16 cellular contexts compared by ENCODE assay signal in the genomic region with DNA sequence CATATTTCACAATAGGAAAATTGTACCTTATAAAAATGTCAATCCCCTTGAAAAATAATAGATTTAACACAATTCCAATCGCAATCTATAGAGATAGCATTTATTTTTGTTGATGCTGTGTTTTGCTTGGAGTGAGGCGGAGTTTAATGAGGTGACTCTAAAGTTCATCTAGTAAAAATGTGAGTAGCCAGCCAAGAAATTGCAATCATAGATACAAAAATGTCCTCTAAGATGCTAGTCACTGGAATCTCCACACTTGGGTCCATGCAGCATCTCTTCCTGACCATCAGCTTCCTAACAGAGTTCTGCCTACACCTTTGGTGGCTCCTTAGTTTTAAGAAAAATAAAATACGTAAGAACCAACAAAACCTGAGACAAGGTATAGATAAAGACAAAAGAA. TPM values are rescaled to one million over a fixed set of nuclear protein-coding genes. Genes with fewer than 3 reads are reported as not detected.
A peak's percentile ranks its signal among the peaks of the same experiment; 100 is the strongest.
DNase-seq lines count a peak whose midpoint lies in the region; TF ChIP-seq lines count a peak whose summit lies in the region.
"Had no signal": no experiment of that assay in that cellular context is flagged by ENCODE, and none has a peak within 500 bp of the region (broad histone marks: within the 10 kb centered on the region; RNA-seq: fewer than 3 reads in every experiment).

No MANE protein-coding gene starts in this region.

- H3K4me3 ChIP-seq in Loucy (ENCODE audit: low read length, poor library complexity, severe bottlenecking) (no peak overlapping the region), hepatocyte (no peak overlapping the region), smooth muscle cell (no peak overlapping the region), osteoblast (ENCODE audit: insufficient read depth, low read length) (no peak overlapping the region)

- no peaks in the 10 kb centered on the region for H3K36me3 ChIP-seq in Loucy (ENCODE audit: insufficient read depth, low read length)
- H3K36me3 ChIP-seq in hepatocyte (replicated peaks; ENCODE audit: insufficient read depth, low read depth), result no peaks in the 10 kb centered on the region
- H3K36me3 ChIP-seq in smooth muscle cell (ENCODE audit: low read depth), result no peaks in the 10 kb centered on the region
- H3K36me3 ChIP-seq in osteoblast (ENCODE audit: insufficient read depth, low read length), result no peaks in the 10 kb centered on the region

- H3F3A ChIP-seq in Loucy (ENCODE audit: low read depth) (no peaks in the 10 kb centered on the region), smooth muscle cell (ENCODE audit: low read depth) (peaks cover 11% of the 10 kb centered on the region)

- H3K9me2 ChIP-seq in Loucy (replicated peaks; ENCODE audit: low read depth, low read length) (no peaks in the 10 kb centered on the region), hepatocyte (replicated peaks; ENCODE audit: insufficient read depth) (no peaks in the 10 kb centered on the region)

- WGBS in hepatocyte (ENCODE audit: low lambda C conversion rate, missing lambda C conversion rate), result 86% methylated on average over 3 of the region's 3 CpGs
- WGBS in smooth muscle cell (ENCODE audit: low lambda C conversion rate), result 96% methylated on average over 3 of the region's 3 CpGs

- no peak overlapping the region for H3K27ac Mint-ChIP-seq in activated naive CD8-positive, alpha-beta T cell treated with anti-CD3 and anti-CD28 coated beads for 36 hours

- H4K20me1 ChIP-seq in Loucy (ENCODE audit: insufficient read depth, low read length, poor library complexity, severe bottlenecking) (no peaks in the 10 kb centered on the region), hepatocyte (ENCODE audit: insufficient read depth, poor library complexity, severe bottlenecking) (no peaks in the 10 kb centered on the region), smooth muscle cell (ENCODE audit: low read depth) (peaks cover 97% of the 10 kb centered on the region), osteoblast (ENCODE audit: insufficient read depth, low read length) (no peaks in the 10 kb centered on the region)

- peak; percentile 63 for DNase-seq in EH (ENCODE audit: low read depth)
- no peak for DNase-seq in hepatocyte (ENCODE audit: low spot score)
- no peak for DNase-seq in smooth muscle cell (lab: John Stamatoyannopoulos, UW; ENCODE audit: unreplicated experiment)
- no peak for DNase-seq in NCI-H446 treated with DMSO at 0.1 percent for 48 hours (lab: John Stamatoyannopoulos, UW)
- DNase-seq in osteoblast (ENCODE audit: insufficient read length, low spot score, missing footprints), result no peak
- DNase-seq in activated naive CD8-positive, alpha-beta T cell treated with anti-CD3 and anti-CD28 coated beads for 36 hours, result no peak
- DNase-seq in activated T-cell treated with anti-CD3 and anti-CD28 coated beads for 4 hours, result no peak
- DNase-seq: C1 segment of cervical spinal cord; H9; NCI-H1436; NCI-H2081 treated with DMSO at 0.1 percent for 48 hours; NCI-H226; NCI-H69; NK-92 treated with Interleukin-12 subunit alpha and Interleukin-12 subunit beta, amount 100 ng/mL, for 24 hours; PC-3 had no signal

- H3K9me3 ChIP-seq in Loucy (ENCODE audit: insufficient read depth, low read depth, low read length) (no peaks in the 10 kb centered on the region), hepatocyte (ENCODE audit: low read depth) (no peaks in the 10 kb centered on the region), smooth muscle cell (replicated peaks; ENCODE audit: low read depth) (no peaks in the 10 kb centered on the region), osteoblast (ENCODE audit: low read depth, low read length) (no peaks in the 10 kb centered on the region)

- H3K9me3 Mint-ChIP-seq in activated naive CD8-positive, alpha-beta T cell treated with anti-CD3 and anti-CD28 coated beads for 36 hours, result no peaks in the 10 kb centered on the region
- H3K9me3 Mint-ChIP-seq: H9 had no signal

- TF ChIP-seq CTCF in Loucy (conservative IDR thresholded peaks at IDR 0.05; ENCODE audit: low read length), result no peak
- no peak for TF ChIP-seq CTCF in hepatocyte (IDR thresholded peaks at IDR 0.05; ENCODE audit: poor library complexity)
- TF ChIP-seq CTCF in smooth muscle cell (IDR thresholded peaks at IDR 0.05; ENCODE audit: borderline replicate concordance, insufficient read depth, poor library complexity, severe bottlenecking), result no peak
- TF ChIP-seq CTCF in osteoblast (IDR thresholded peaks at IDR 0.05; ENCODE audit: extremely low read depth, low read depth, low read length), result no peak

- H3K79me2 ChIP-seq in Loucy (ENCODE audit: insufficient read depth, low read length) (no peaks in the 10 kb centered on the region), hepatocyte (peaks cover 48% of the 10 kb centered on the region), smooth muscle cell (ENCODE audit: low read depth) (peaks cover 83% of the 10 kb centered on the region), osteoblast (ENCODE audit: insufficient read depth, low read length) (peaks cover 22% of the 10 kb centered on the region)

- H3K36me3 Mint-ChIP-seq in activated naive CD8-positive, alpha-beta T cell treated with anti-CD3 and anti-CD28 coated beads for 36 hours, result no peaks in the 10 kb centered on the region

- H3K27me3 ChIP-seq in Loucy (ENCODE audit: insufficient read depth, low read length, poor library complexity, severe bottlenecking) (no peaks in the 10 kb centered on the region), hepatocyte (no peaks in the 10 kb centered on the region), smooth muscle cell (ENCODE audit: low read depth) (no peaks in the 10 kb centered on the region), osteoblast (ENCODE audit: insufficient read depth, low read length) (no peaks in the 10 kb centered on the region)

- H3K4me2 ChIP-seq in Loucy (ENCODE audit: low read depth, low read length, poor library complexity, severe bottlenecking) (peak overlapping the region; percentile 84), hepatocyte (no peak overlapping the region), smooth muscle cell (peak overlapping the region; percentile 78), osteoblast (ENCODE audit: insufficient read depth, low read length) (no peak overlapping the region)

- H3K4me1 Mint-ChIP-seq in activated naive CD8-positive, alpha-beta T cell treated with anti-CD3 and anti-CD28 coated beads for 36 hours, result peaks cover 19% of the 10 kb centered on the region

- H3K9ac ChIP-seq in Loucy (ENCODE audit: low read depth, low read length, poor library complexity, severe bottlenecking) (no peak overlapping the region), smooth muscle cell (ENCODE audit: low read depth) (no peak overlapping the region)

- no peaks in the 10 kb centered on the region for H3K27me3 Mint-ChIP-seq in activated naive CD8-positive, alpha-beta T cell treated with anti-CD3 and anti-CD28 coated beads for 36 hours

- no peak overlapping the region for H2AFZ ChIP-seq in Loucy (ENCODE audit: low read length)
- no peak overlapping the region for H2AFZ ChIP-seq in hepatocyte
- H2AFZ ChIP-seq in smooth muscle cell (ENCODE audit: low read depth), result no peak overlapping the region
- H2AFZ ChIP-seq in osteoblast (ENCODE audit: low read length), result no peak overlapping the region

- H3K4me3 Mint-ChIP-seq in activated naive CD8-positive, alpha-beta T cell treated with anti-CD3 and anti-CD28 coated beads for 36 hours, result no peak overlapping the region
- H3K4me3 Mint-ChIP-seq: H9 had no signal

- H3K4me1 ChIP-seq in Loucy (ENCODE audit: insufficient read depth, low read length, poor library complexity, severe bottlenecking) (peaks cover 30% of the 10 kb centered on the region), hepatocyte (ENCODE audit: insufficient read depth) (peaks cover 11% of the 10 kb centered on the region), smooth muscle cell (ENCODE audit: low read depth) (peaks cover 50% of the 10 kb centered on the region), osteoblast (ENCODE audit: insufficient read depth, low read length) (peaks cover 33% of the 10 kb centered on the region)

- H3K27ac ChIP-seq in hepatocyte (peak overlapping the region; percentile 49), smooth muscle cell (ENCODE audit: low read depth) (peak overlapping the region; percentile 82), osteoblast (ENCODE audit: low read depth, low read length) (no peak overlapping the region)

RNA-seq across cellular contexts. Expression of gene GLI3, which starts 44.9 kb away (rescaled TPM):
- total RNA-seq in hepatocyte (3.6 and 5.5 TPM in 2 replicates), smooth muscle cell (31.1 and 31.2 TPM in 2 replicates), osteoblast (10.9 and 11.9 TPM in 2 replicates)
- polyA plus RNA-seq in hepatocyte (20.0 and 25.2 TPM in 2 replicates), smooth muscle cell (68.2 and 70.4 TPM in 2 replicates)
- total RNA-seq in activated naive CD8-positive, alpha-beta T cell treated with anti-CD3 and anti-CD28 coated beads for 36 hours, result not detected

Comparison
In these comparisons a context has a peak if more than half of its experiments do, and no peak if none do; other contexts are left out.
1. H3K4me2 ChIP-seq: peak in Loucy (single experiment) and smooth muscle cell (single experiment); none in hepatocyte (single experiment) and osteoblast (single experiment).